In genomic region chr10:86083206-86083605, GRCh38 we compare ENCODE assay signal across 20 cellular contexts.
"Had no signal": no experiment of that assay in that cellular context is flagged by ENCODE, and none has a peak within 500 bp of the region (broad histone marks: within the 10 kb centered on the region; RNA-seq: fewer than 3 reads in every experiment).

No MANE protein-coding gene starts in this region.

- H3K36me3 ChIP-seq: heart left ventricle had no signal

- H3K4me1 ChIP-seq: heart left ventricle, testis had no signal

- FAIRE-seq: endometrium, frontal cortex had no signal

- H3K4me2 ChIP-seq: smooth muscle cell had no signal

- H3K27ac ChIP-seq: dorsolateral prefrontal cortex, heart left ventricle, testis had no signal

- H3K27me3 ChIP-seq: dorsolateral prefrontal cortex, heart left ventricle, testis had no signal

- H3K4me1 Mint-ChIP-seq: naive B cell; stimulated activated effector memory CD8-positive, alpha-beta T cell treated with anti-CD3 and anti-CD28 coated beads, Interleukin-12 subunit alpha, Interleukin-12 subunit beta, amount 100 ng/mL, for 72 hours had no signal

- H3K4me3 Mint-ChIP-seq: nephron; stimulated activated effector memory CD8-positive, alpha-beta T cell treated with anti-CD3 and anti-CD28 coated beads, Interleukin-12 subunit alpha, Interleukin-12 subunit beta, amount 100 ng/mL, for 72 hours; stimulated activated naive CD8-positive, alpha-beta T cell treated with anti-CD3 and anti-CD28 coated beads, Interleukin-15, Interleukin-2, amounts not matched to agents 100 ng/mL and 50 ng/mL, for 24 hours had no signal

- ATAC-seq: esophagus mucosa; heart left ventricle; right cardiac atrium; stimulated activated effector memory CD8-positive, alpha-beta T cell treated with anti-CD3 and anti-CD28 coated beads, Interleukin-12 subunit alpha, Interleukin-12 subunit beta, amount 100 ng/mL, for 72 hours had no signal

- H3K9me3 ChIP-seq: heart left ventricle, testis had no signal

- H3K4me3 ChIP-seq: dorsolateral prefrontal cortex, heart left ventricle, smooth muscle cell, testis had no signal

- H3K36me3 Mint-ChIP-seq: naive B cell; stimulated activated effector memory CD8-positive, alpha-beta T cell treated with anti-CD3 and anti-CD28 coated beads, Interleukin-12 subunit alpha, Interleukin-12 subunit beta, amount 100 ng/mL, for 72 hours had no signal

- H3K27ac Mint-ChIP-seq: nephron; stimulated activated effector memory CD8-positive, alpha-beta T cell treated with anti-CD3 and anti-CD28 coated beads, Interleukin-12 subunit alpha, Interleukin-12 subunit beta, amount 100 ng/mL, for 72 hours; stimulated activated naive CD8-positive, alpha-beta T cell treated with anti-CD3 and anti-CD28 coated beads, Interleukin-15, Interleukin-2, amounts not matched to agents 100 ng/mL and 50 ng/mL, for 24 hours had no signal

- DNase-seq: cortex of kidney; effector memory CD4-positive, alpha-beta T cell; heart left ventricle; hippocampal formation; kidney glomerular epithelial cell; mesendoderm; naive B cell; right cardiac atrium; stimulated activated CD4-positive, alpha-beta T cell treated with anti-CD3 and anti-CD28 coated beads, Interleukin-4, amount 100 ng/mL, for 1 hour; stimulated activated CD8-positive, alpha-beta memory T cell treated with anti-CD3 and anti-CD28 coated beads, Interleukin-4, amount 100 ng/mL, for 48 hours; testis; trophoblast cell had no signal

- H3K9me3 Mint-ChIP-seq: nephron; stimulated activated effector memory CD8-positive, alpha-beta T cell treated with anti-CD3 and anti-CD28 coated beads, Interleukin-12 subunit alpha, Interleukin-12 subunit beta, amount 100 ng/mL, for 72 hours; stimulated activated naive CD8-positive, alpha-beta T cell treated with anti-CD3 and anti-CD28 coated beads, Interleukin-15, Interleukin-2, amounts not matched to agents 100 ng/mL and 50 ng/mL, for 24 hours had no signal
